Comparison of ENCODE assay signal across 11 cellular contexts in genomic region chr3:20256144-20256543, GRCh38.
A peak's percentile ranks its signal among the peaks of the same experiment; 100 is the strongest.
DNase-seq lines count a peak whose midpoint lies in the region; ATAC-seq lines count a peak whose summit lies in the region.
"Had no signal": no experiment of that assay in that cellular context is flagged by ENCODE, and none has a peak within 500 bp of the region (broad histone marks: within the 10 kb centered on the region; RNA-seq: fewer than 3 reads in every experiment).

No MANE protein-coding gene starts in this region.

- DNase-seq in A172 (ENCODE audit: low spot score) = peak; percentile 58
- DNase-seq in SK-MEL-5 (ENCODE audit: low read depth, low spot score) = peak; percentile 67
- DNase-seq in cerebellar cortex (ENCODE audit: low spot score) = no peak
- no peak for DNase-seq in iPS-NIHi7 (ENCODE audit: extremely low spot score)
- no peak for DNase-seq in activated gamma-delta T cell (lab: John Stamatoyannopoulos, UW)
- DNase-seq in NCI-H1048 (lab: John Stamatoyannopoulos, UW) = no peak
- DNase-seq: naive thymus-derived CD4-positive, alpha-beta T cell; NCI-H345; stimulated activated naive CD8-positive, alpha-beta T cell treated with anti-CD3 and anti-CD28 coated beads, Interleukin-15, Interleukin-2, amounts not matched to agents 100 U/mL and 50 U/mL, for 24 hours had no signal

- ATAC-seq in GM19351 (IDR thresholded peaks at IDR 0.05; ENCODE audit: unreplicated experiment) = peak; percentile 99
- peak; percentile 43 for ATAC-seq in HG02981 (IDR thresholded peaks at IDR 0.05; ENCODE audit: unreplicated experiment)
- ATAC-seq: naive thymus-derived CD4-positive, alpha-beta T cell; stimulated activated naive CD8-positive, alpha-beta T cell treated with anti-CD3 and anti-CD28 coated beads, Interleukin-15, Interleukin-2, amounts not matched to agents 100 U/mL and 50 U/mL, for 24 hours had no signal

- in situ Hi-C loops in SK-MEL-5 (cut with HindIII; ENCODE audit: low pct_unique_long_range_greater_than_20kb, low sequenced_read_pairs) = no loop called here

Comparison
In these comparisons a context has a peak if more than half of its experiments do, and no peak if none do; other contexts are left out.
1. DNase-seq: peak in A172 (single experiment) and SK-MEL-5 (single experiment); none in cerebellar cortex (single experiment), iPS-NIHi7 (single experiment), activated gamma-delta T cell (single experiment) and NCI-H1048 (single experiment).